ENCODE assay signal across 32 cellular contexts in genomic region chr7:116234517-116235200, GRCh38. TPM values are rescaled to one million over a fixed set of nuclear protein-coding genes. Genes with fewer than 3 reads are reported as not detected.
DNase-seq lines count a peak whose midpoint lies in the region; ATAC-seq and TF ChIP-seq lines count a peak whose summit lies in the region.
"Had no signal": no experiment of that assay in that cellular context is flagged by ENCODE, and none has a peak within 500 bp of the region (broad histone marks: within the 10 kb centered on the region; RNA-seq: fewer than 3 reads in every experiment).

No MANE protein-coding gene starts in this region.

- no peak overlapping the region for H3K4me3 Mint-ChIP-seq in stimulated activated naive CD8-positive, alpha-beta T cell treated with anti-CD3 and anti-CD28 coated beads, Interleukin-15, amount 100 ng/mL, for 72 hours
- peak overlapping the region; percentile 19 for H3K4me3 Mint-ChIP-seq in T-helper 17 cell
- peak overlapping the region in 6 of 10 donors; percentile 23 to 59 (median 30) for H3K4me3 Mint-ChIP-seq in naive thymus-derived CD4-positive, alpha-beta T cell
- H3K4me3 Mint-ChIP-seq in activated T-helper 2 cell treated with anti-CD3 and anti-CD28 coated beads, Interferon-gamma antibody, Interleukin-2, Interleukin-4, amounts not matched to agents 10 μg/mL and 5 μg/mL and 100 μg/mL, durations not matched to agents 14 hours and 24 hours and 36 hours (ENCODE audit: low read depth), result no peak overlapping the region
- H3K4me3 Mint-ChIP-seq: GM23338; HFFc6; neural progenitor cell; stimulated activated naive B cell treated with anti-CD40 and anti-IgM and Interleukin-4, amounts not matched to agents 10 μg/mL and 1 μg/mL and 100 μg/mL, for 72 hours had no signal

- 82 to 89% methylated on average over 7 to 9 of the region's 9 CpGs for WGBS in transverse colon (ENCODE audit: low coverage in 1 of 2), 2 donors

- DNase-seq in stimulated activated naive CD8-positive, alpha-beta T cell treated with anti-CD3 and anti-CD28 coated beads, Interleukin-15, amount 100 ng/mL, for 72 hours, result no peak
- DNase-seq in stimulated activated naive CD8-positive, alpha-beta T cell treated with anti-CD3 and anti-CD28 coated beads, Interleukin-15, Interleukin-2, amounts not matched to agents 100 U/mL and 50 U/mL, for 24 hours, result no peak
- no peak for DNase-seq in T-helper 17 cell
- DNase-seq in naive thymus-derived CD4-positive, alpha-beta T cell, result no peak
- no peak for DNase-seq in transverse colon
- no peak for DNase-seq in activated T-helper 2 cell treated with anti-CD3 and anti-CD28 coated beads, Interferon-gamma antibody, Interleukin-2, Interleukin-4, amounts not matched to agents 10 μg/mL and 5 μg/mL and 100 μg/mL, durations not matched to agents 14 hours and 24 hours and 36 hours (ENCODE audit: low spot score)
- no peak for DNase-seq in ACHN
- DNase-seq: activated CD4-positive, alpha-beta T cell treated with anti-CD3 and anti-CD28 coated beads, Interleukin-2, amount 50 U/mL, for 1 hour; activated gamma-delta T cell treated with Interleukin-2 at 50 U/mL for 16 hours; amygdala; effector CD4-positive, alpha-beta T cell; foreskin fibroblast; heart left ventricle; HFFc6; kidney glomerular epithelial cell; lower lobe of right lung; NCI-H2171; NCI-H524 treated with DMSO at 0.1 percent for 48 hours; NK-92 treated with Interleukin-12 subunit alpha and Interleukin-12 subunit beta, amount 100 ng/mL, for 24 hours; PC-3; right lobe of liver; Right ventricle myocardium superior; stimulated activated CD4-positive, alpha-beta T cell treated with anti-CD3 and anti-CD28 coated beads, Interleukin-4, amount 100 ng/mL, for 24 hours; stimulated activated naive B cell treated with anti-CD40 and anti-IgM and Interleukin-4, amounts not matched to agents 10 μg/mL and 1 μg/mL and 100 μg/mL, for 72 hours; T-helper 9 cell had no signal

- CTCF ChIA-PET in naive thymus-derived CD4-positive, alpha-beta T cell (lab: Charles Lee), result interaction anchor here (0.6 to 18.4 kb wide), 12 partner anchors 8 to 357 kb away, joined by 3 to 303 read pairs (median 10); partner anchors contain the start of gene TES

- TF ChIP-seq POLR2A in transverse colon (IDR thresholded peaks at IDR 0.05), result no peak

- POLR2A ChIA-PET in naive thymus-derived CD4-positive, alpha-beta T cell (lab: Charles Lee), result interaction anchor here (1.6 to 2.6 kb wide), 3 partner anchors 18 to 54 kb away, joined by 5 to 24 read pairs (median 18); partner anchors contain the start of gene TES

- peak overlapping the region; percentile 74 to 91 for H3K27ac Mint-ChIP-seq in stimulated activated naive CD8-positive, alpha-beta T cell treated with anti-CD3 and anti-CD28 coated beads, Interleukin-15, amount 100 ng/mL, for 72 hours
- H3K27ac Mint-ChIP-seq in T-helper 17 cell, result peak overlapping the region; percentile 67
- H3K27ac Mint-ChIP-seq in naive thymus-derived CD4-positive, alpha-beta T cell, result peak overlapping the region in 7 of 9 donors; percentile 38 to 80 (median 74)
- H3K27ac Mint-ChIP-seq in activated T-helper 2 cell treated with anti-CD3 and anti-CD28 coated beads, Interferon-gamma antibody, Interleukin-2, Interleukin-4, amounts not matched to agents 10 μg/mL and 5 μg/mL and 100 μg/mL, durations not matched to agents 14 hours and 24 hours and 36 hours, result no peak overlapping the region
- H3K27ac Mint-ChIP-seq: GM23338; HFFc6; neural progenitor cell; stimulated activated naive B cell treated with anti-CD40 and anti-IgM and Interleukin-4, amounts not matched to agents 10 μg/mL and 1 μg/mL and 100 μg/mL, for 72 hours had no signal

- ATAC-seq in stimulated activated naive CD8-positive, alpha-beta T cell treated with anti-CD3 and anti-CD28 coated beads, Interleukin-15, amount 100 ng/mL, for 72 hours, result no peak
- no peak for ATAC-seq in stimulated activated naive CD8-positive, alpha-beta T cell treated with anti-CD3 and anti-CD28 coated beads, Interleukin-15, Interleukin-2, amounts not matched to agents 100 U/mL and 50 U/mL, for 24 hours
- no peak for ATAC-seq in T-helper 17 cell
- no peak for ATAC-seq in naive thymus-derived CD4-positive, alpha-beta T cell
- no peak for ATAC-seq in HG03135 (IDR thresholded peaks at IDR 0.05; ENCODE audit: unreplicated experiment)
- ATAC-seq: GM23338; heart left ventricle; lower lobe of right lung; PC-3; right lobe of liver; stimulated activated naive B cell treated with anti-CD40 and anti-IgM and Interleukin-4, amounts not matched to agents 10 μg/mL and 1 μg/mL and 100 μg/mL, for 72 hours had no signal

- no peak for TF ChIP-seq CTCF in transverse colon (IDR thresholded peaks at IDR 0.05)

- intact Hi-C loops in naive thymus-derived CD4-positive, alpha-beta T cell (cut with micrococcal nuclease), result loop anchor here (5.0 kb wide), 3 partner anchors 37 to 893 kb away; no protein-coding TSS in a partner anchor
- intact Hi-C loops in transverse colon (cut with DNase I; ENCODE audit: low total_unique reads), result loop anchor here (5.0 kb wide), 1 partner anchor 47 kb away; no protein-coding TSS in a partner anchor
- intact Hi-C loops in activated T-helper 2 cell treated with anti-CD3 and anti-CD28 coated beads, Interferon-gamma antibody, Interleukin-2, Interleukin-4, amounts not matched to agents 10 μg/mL and 5 μg/mL and 100 μg/mL, durations not matched to agents 14 hours and 24 hours and 36 hours (cut with micrococcal nuclease), result loop anchor here (1.0 to 5.0 kb wide), 4 partner anchors 37 to 628 kb away; partner anchors contain the start of gene CAPZA2

- H3K9me3 Mint-ChIP-seq in stimulated activated naive CD8-positive, alpha-beta T cell treated with anti-CD3 and anti-CD28 coated beads, Interleukin-15, amount 100 ng/mL, for 72 hours, result no peaks in the 10 kb centered on the region
- H3K9me3 Mint-ChIP-seq in naive thymus-derived CD4-positive, alpha-beta T cell, result no peaks in the 10 kb centered on the region
- no peaks in the 10 kb centered on the region for H3K9me3 Mint-ChIP-seq in activated T-helper 2 cell treated with anti-CD3 and anti-CD28 coated beads, Interferon-gamma antibody, Interleukin-2, Interleukin-4, amounts not matched to agents 10 μg/mL and 5 μg/mL and 100 μg/mL, durations not matched to agents 14 hours and 24 hours and 36 hours
- H3K9me3 Mint-ChIP-seq: GM23338; HFFc6; neural progenitor cell; stimulated activated naive B cell treated with anti-CD40 and anti-IgM and Interleukin-4, amounts not matched to agents 10 μg/mL and 1 μg/mL and 100 μg/mL, for 72 hours had no signal

- in situ Hi-C loops in transverse colon (cut with MboI; ENCODE audit: low pct_ligation_motif_present in 1 of 4, low pct_unique_long_range_greater_than_20kb in 1 of 4, low sequenced_read_pairs in 3 of 4) (loop anchor here in 2 of 4 donors (5.0 kb wide), 1 partner anchor 57 kb away; no protein-coding TSS in a partner anchor), ACHN (cut with HindIII; ENCODE audit: low pct_ligation_motif_present, low pct_unique_long_range_greater_than_20kb, low sequenced_read_pairs) (no loop called here)

- H3K4me1 Mint-ChIP-seq in stimulated activated naive CD8-positive, alpha-beta T cell treated with anti-CD3 and anti-CD28 coated beads, Interleukin-15, amount 100 ng/mL, for 72 hours, result peaks cover 49% of the 10 kb centered on the region
- H3K4me1 Mint-ChIP-seq in T-helper 17 cell, result peaks cover 43% of the 10 kb centered on the region
- peaks cover 39 to 94% (median 72%) of the 10 kb centered on the region in 7 donors for H3K4me1 Mint-ChIP-seq in naive thymus-derived CD4-positive, alpha-beta T cell
- H3K4me1 Mint-ChIP-seq in activated T-helper 2 cell treated with anti-CD3 and anti-CD28 coated beads, Interferon-gamma antibody, Interleukin-2, Interleukin-4, amounts not matched to agents 10 μg/mL and 5 μg/mL and 100 μg/mL, durations not matched to agents 14 hours and 24 hours and 36 hours (ENCODE audit: low read depth), result peaks cover 58% of the 10 kb centered on the region

- H3K27me3 ChIP-seq in naive thymus-derived CD4-positive, alpha-beta T cell (ENCODE audit: control insufficient read depth in 2 of 2, insufficient read depth in 2 of 2, low read length in 2 of 2), result no peaks in the 10 kb centered on the region
- no peaks in the 10 kb centered on the region for H3K27me3 ChIP-seq in transverse colon
- H3K27me3 ChIP-seq: breast epithelium, heart left ventricle, neural progenitor cell, right lobe of liver, vagina had no signal

- peak overlapping the region; percentile 25 for H3K27ac ChIP-seq in naive thymus-derived CD4-positive, alpha-beta T cell (ENCODE audit: low read depth, low read length)
- peak overlapping the region in 3 of 4 donors; percentile 82 to 98 (median 96) for H3K27ac ChIP-seq in transverse colon
- H3K27ac ChIP-seq: breast epithelium, C4-2B, lower lobe of right lung, neural progenitor cell, right lobe of liver, vagina, VCaP had no signal

- H3K36me3 ChIP-seq in naive thymus-derived CD4-positive, alpha-beta T cell (ENCODE audit: control insufficient read depth in 2 of 3, insufficient read depth in 3 of 3, low read length in 3 of 3), result peaks cover 0 to 9% (median 0%) of the 10 kb centered on the region in 3 experiments
- no peaks in the 10 kb centered on the region for H3K36me3 ChIP-seq in transverse colon
- H3K36me3 ChIP-seq: breast epithelium, lower lobe of right lung, neural progenitor cell, right lobe of liver, vagina had no signal

- TF ChIP-seq EP300 in transverse colon (IDR thresholded peaks at IDR 0.05; ENCODE audit: low read depth), result no peak

- H3K9me3 ChIP-seq in T-helper 17 cell (ENCODE audit: control insufficient read depth, low read length, poor library complexity, severe bottlenecking) (no peaks in the 10 kb centered on the region), transverse colon (no peaks in the 10 kb centered on the region)
- H3K9me3 ChIP-seq in naive thymus-derived CD4-positive, alpha-beta T cell (ENCODE audit: control insufficient read depth in 2 of 3, low read length in 3 of 3), result no peaks in the 10 kb centered on the region
- H3K9me3 ChIP-seq: breast epithelium, heart left ventricle, lower lobe of right lung, right lobe of liver, vagina had no signal

- H3K36me3 Mint-ChIP-seq in T-helper 17 cell (ENCODE audit: low read depth), result peaks cover 2% of the 10 kb centered on the region
- H3K36me3 Mint-ChIP-seq in naive thymus-derived CD4-positive, alpha-beta T cell, result peaks cover 0 to 24% (median 11%) of the 10 kb centered on the region in 5 donors
- H3K36me3 Mint-ChIP-seq in activated T-helper 2 cell treated with anti-CD3 and anti-CD28 coated beads, Interferon-gamma antibody, Interleukin-2, Interleukin-4, amounts not matched to agents 10 μg/mL and 5 μg/mL and 100 μg/mL, durations not matched to agents 14 hours and 24 hours and 36 hours (ENCODE audit: low read depth), result peaks cover 13% of the 10 kb centered on the region

- no peaks in the 10 kb centered on the region for H3K27me3 Mint-ChIP-seq in stimulated activated naive CD8-positive, alpha-beta T cell treated with anti-CD3 and anti-CD28 coated beads, Interleukin-15, amount 100 ng/mL, for 72 hours
- H3K27me3 Mint-ChIP-seq in T-helper 17 cell, result no peaks in the 10 kb centered on the region
- no peaks in the 10 kb centered on the region for H3K27me3 Mint-ChIP-seq in naive thymus-derived CD4-positive, alpha-beta T cell
- H3K27me3 Mint-ChIP-seq in activated T-helper 2 cell treated with anti-CD3 and anti-CD28 coated beads, Interferon-gamma antibody, Interleukin-2, Interleukin-4, amounts not matched to agents 10 μg/mL and 5 μg/mL and 100 μg/mL, durations not matched to agents 14 hours and 24 hours and 36 hours (ENCODE audit: low read depth), result no peaks in the 10 kb centered on the region
- H3K27me3 Mint-ChIP-seq: stimulated activated naive B cell treated with anti-CD40 and anti-IgM and Interleukin-4, amounts not matched to agents 10 μg/mL and 1 μg/mL and 100 μg/mL, for 72 hours had no signal

- peak overlapping the region; percentile 11 for H3K4me3 ChIP-seq in naive thymus-derived CD4-positive, alpha-beta T cell (ENCODE audit: low read length)
- H3K4me3 ChIP-seq in transverse colon, result no peak overlapping the region
- H3K4me3 ChIP-seq: breast epithelium, GM23338, heart left ventricle, lower lobe of right lung, neural progenitor cell, right lobe of liver, vagina had no signal

- H3K4me1 ChIP-seq in naive thymus-derived CD4-positive, alpha-beta T cell (ENCODE audit: control insufficient read depth in 2 of 2, insufficient read depth in 2 of 2, low read length in 2 of 2), result peaks cover 35 to 39% of the 10 kb centered on the region in 2 donors
- peaks cover 21 to 68% (median 36%) of the 10 kb centered on the region in 4 donors for H3K4me1 ChIP-seq in transverse colon
- H3K4me1 ChIP-seq: neural progenitor cell had no signal

RNA-seq across cellular contexts. Expression of gene TES, which starts 24.3 kb away (rescaled TPM):
- 100 to 1,000 TPM; 107 to 108 TPM for total RNA-seq in T-helper 17 cell
- 100 to 1,000 TPM in 4 of 5 experiments, 10 to 100 TPM in 1; 99.2 to 120 (median 114) TPM for total RNA-seq in naive thymus-derived CD4-positive, alpha-beta T cell
- 100 to 1,000 TPM; 189 to 195 TPM for polyA plus RNA-seq in naive thymus-derived CD4-positive, alpha-beta T cell
- total RNA-seq in transverse colon, result 100 to 1,000 TPM in 3 of 4 donors, 10 to 100 TPM in 1; 77.4 to 119 (median 115) TPM
- total RNA-seq in activated T-helper 2 cell treated with anti-CD3 and anti-CD28 coated beads, Interferon-gamma antibody, Interleukin-2, Interleukin-4, amounts not matched to agents 10 μg/mL and 5 μg/mL and 100 μg/mL, durations not matched to agents 14 hours and 24 hours and 36 hours, result 44.3 and 46.3 TPM in 2 replicates

Comparison
In these comparisons a context has a peak if more than half of its experiments do, and no peak if none do; other contexts are left out.
1. H3K4me3 Mint-ChIP-seq: peak in T-helper 17 cell (single experiment) and naive thymus-derived CD4-positive, alpha-beta T cell (6 of 10); none in stimulated activated naive CD8-positive, alpha-beta T cell treated with anti-CD3 and anti-CD28 coated beads, Interleukin-15, amount 100 ng/mL, for 72 hours (0 of 2) and activated T-helper 2 cell treated with anti-CD3 and anti-CD28 coated beads, Interferon-gamma antibody, Interleukin-2, Interleukin-4, amounts not matched to agents 10 μg/mL and 5 μg/mL and 100 μg/mL, durations not matched to agents 14 hours and 24 hours and 36 hours (single experiment).